ENCODE assay signal across 17 cellular contexts in genomic region chr17:67659028-67659427, GRCh38. TPM values are rescaled to one million over a fixed set of nuclear protein-coding genes. Genes with fewer than 3 reads are reported as not detected.
DNase-seq lines count a peak whose midpoint lies in the region; ATAC-seq lines count a peak whose summit lies in the region.
"Had no signal": no experiment of that assay in that cellular context is flagged by ENCODE, and none has a peak within 500 bp of the region (broad histone marks: within the 10 kb centered on the region; RNA-seq: fewer than 3 reads in every experiment).

No MANE protein-coding gene starts in this region.

- H3K27me3 Mint-ChIP-seq in activated T-cell treated with anti-CD3 and anti-CD28 coated beads, Interleukin-2, amount 50 U/mL, for 72 hours (ENCODE audit: low read depth): no peaks in the 10 kb centered on the region
- H3K27me3 Mint-ChIP-seq in central memory CD8-positive, alpha-beta T cell: no peaks in the 10 kb centered on the region

- peaks cover 11% of the 10 kb centered on the region for H3K4me1 Mint-ChIP-seq in activated T-cell treated with anti-CD3 and anti-CD28 coated beads, Interleukin-2, amount 50 U/mL, for 72 hours (ENCODE audit: low read depth)
- H3K4me1 Mint-ChIP-seq in central memory CD8-positive, alpha-beta T cell: peaks cover 46% of the 10 kb centered on the region
- H3K4me1 Mint-ChIP-seq: CD14-positive monocyte, GM23338 had no signal

- ATAC-seq in activated T-cell treated with anti-CD3 and anti-CD28 coated beads, Interleukin-2, amount 50 U/mL, for 72 hours (replicated peaks in 1 of 2): no peak
- ATAC-seq in central memory CD8-positive, alpha-beta T cell (replicated peaks; ENCODE audit: extremely low read depth, poor library complexity, severe bottlenecking): peak; percentile 14
- ATAC-seq in HG03571 (IDR thresholded peaks at IDR 0.05; ENCODE audit: unreplicated experiment): no peak
- ATAC-seq: GM23338, PC-3 had no signal

- peaks cover 7 to 23% of the 10 kb centered on the region in 2 donors for H3K36me3 Mint-ChIP-seq in activated T-cell treated with anti-CD3 and anti-CD28 coated beads, Interleukin-2, amount 50 U/mL, for 72 hours (ENCODE audit: insufficient read depth in 2 of 2)
- peaks cover 11% of the 10 kb centered on the region for H3K36me3 Mint-ChIP-seq in central memory CD8-positive, alpha-beta T cell (ENCODE audit: insufficient read depth)

- no peak overlapping the region for H3K4me3 Mint-ChIP-seq in activated T-cell treated with anti-CD3 and anti-CD28 coated beads, Interleukin-2, amount 50 U/mL, for 72 hours
- H3K4me3 Mint-ChIP-seq in central memory CD8-positive, alpha-beta T cell: no peak overlapping the region
- H3K4me3 Mint-ChIP-seq: CD14-positive monocyte, GM23338 had no signal

- DNase-seq in activated T-cell treated with anti-CD3 and anti-CD28 coated beads, Interleukin-2, amount 50 U/mL, for 72 hours: no peak
- no peak for DNase-seq in activated T-cell treated with anti-CD3 and anti-CD28 coated beads for 4 hours
- peak; percentile 12 for DNase-seq in LHCN-M2 (ENCODE audit: low read depth)
- DNase-seq in central memory CD8-positive, alpha-beta T cell (ENCODE audit: low spot score in 2 of 2): no peak
- DNase-seq in NCI-H1694 treated with DMSO at 0.1 percent for 48 hours (lab: John Stamatoyannopoulos, UW): no peak
- no peak for DNase-seq in NCI-H345 treated with DMSO at 0.1 percent for 48 hours (lab: John Stamatoyannopoulos, UW; ENCODE audit: unreplicated experiment)
- DNase-seq: DND-41, GDM1, KG1, MG63, NCI-H2029, NCI-H226, NCI-H526 treated with DMSO at 0.1 percent for 48 hours, PC-3 had no signal

- H3K9me3 Mint-ChIP-seq in activated T-cell treated with anti-CD3 and anti-CD28 coated beads, Interleukin-2, amount 50 U/mL, for 72 hours: peaks cover 8 to 12% of the 10 kb centered on the region in 2 donors
- no peaks in the 10 kb centered on the region for H3K9me3 Mint-ChIP-seq in central memory CD8-positive, alpha-beta T cell

- H3K27ac Mint-ChIP-seq in activated T-cell treated with anti-CD3 and anti-CD28 coated beads, Interleukin-2, amount 50 U/mL, for 72 hours: peak overlapping the region; percentile 14
- H3K27ac Mint-ChIP-seq in central memory CD8-positive, alpha-beta T cell (ENCODE audit: low read depth): peak overlapping the region; percentile 75
- H3K27ac Mint-ChIP-seq: GM23338 had no signal

RNA-seq across cellular contexts. Expression of gene NOL11, which starts 58.7 kb away (rescaled TPM):
- total RNA-seq in activated T-cell treated with anti-CD3 and anti-CD28 coated beads, Interleukin-2, amount 50 U/mL, for 72 hours: 10 to 100 TPM; 47.7 to 63.6 TPM
- 55.0 and 59.5 TPM in 2 replicates for total RNA-seq in LHCN-M2 (2014; rRNA removed)
- polyA plus RNA-seq in LHCN-M2 (2012): 19.5 TPM
